8 cellular contexts compared by ENCODE assay signal in genomic region chr10:63521389-63522128, GRCh38. TPM values are rescaled to one million over a fixed set of nuclear protein-coding genes. Genes with fewer than 3 reads are reported as not detected.
DNase-seq lines count a peak whose midpoint lies in the region; ATAC-seq, FAIRE-seq and TF ChIP-seq lines count a peak whose summit lies in the region.

Gene REEP3 (plus strand): TSS chr10:63521401. CDS start chr10:63521546, 145 bp downstream.

- H3K9ac ChIP-seq in stomach smooth muscle (ENCODE audit: low read length in 2 of 2), result peak within 1 kb of the TSS; percentile 92 to 97

- H3K36me3 Mint-ChIP-seq in Calu3 (ENCODE audit: insufficient read depth, unreplicated experiment) (peaks cover 50% of the 10 kb centered on the region), nephron (ENCODE audit: low read depth) (peaks cover 34% of the 10 kb centered on the region)

- peak within 1 kb of the TSS; percentile 86 for H3K27ac Mint-ChIP-seq in Calu3 (ENCODE audit: unreplicated experiment)
- peak within 1 kb of the TSS; percentile 94 to 99 (median 94) for H3K27ac Mint-ChIP-seq in nephron

- TF ChIP-seq CTCF in Calu3 (IDR thresholded peaks at IDR 0.05; ENCODE audit: unreplicated experiment), result no peak
- TF ChIP-seq CTCF in fibroblast of pulmonary artery (IDR thresholded peaks at IDR 0.05; ENCODE audit: low read length, missing control alignments), result no peak
- no peak for TF ChIP-seq CTCF in nephron (IDR thresholded peaks at IDR 0.05; ENCODE audit: unreplicated experiment in 3 of 3)

- H3K4me3 ChIP-seq in fibroblast of pulmonary artery (replicated peaks; ENCODE audit: low read depth, low read length), result peak within 1 kb of the TSS; percentile 81
- peak within 1 kb of the TSS; percentile 86 to 97 for H3K4me3 ChIP-seq in stomach smooth muscle (ENCODE audit: low read length in 2 of 2)

- no peaks in the 10 kb centered on the region for H3K9me3 ChIP-seq in stomach smooth muscle (ENCODE audit: control insufficient read depth in 2 of 2, low read length in 2 of 2)

- CTCF ChIA-PET in Calu3 (lab: Charles Lee), result interaction anchor here (1.3 to 1.6 kb wide), 3 partner anchors 107 to 257 kb away, joined by 5 to 8 read pairs (median 5); no protein-coding TSS in a partner anchor

- no peaks in the 10 kb centered on the region for H3K27me3 Mint-ChIP-seq in Calu3 (ENCODE audit: unreplicated experiment)
- no peaks in the 10 kb centered on the region for H3K27me3 Mint-ChIP-seq in nephron (ENCODE audit: low read depth)

- peaks cover 26% of the 10 kb centered on the region for H3K4me1 ChIP-seq in stomach smooth muscle (ENCODE audit: control insufficient read depth, insufficient read depth, low read length)

- no peak for FAIRE-seq in RCC 7860 (lab: Jason Lieb, UNC)

- no peaks in the 10 kb centered on the region for H3K27me3 ChIP-seq in stomach smooth muscle (ENCODE audit: control insufficient read depth in 1 of 2, insufficient read depth in 2 of 2, low read length in 2 of 2)

- peak within 1 kb of the TSS; percentile 76 for H3K4me3 Mint-ChIP-seq in Calu3 (ENCODE audit: low read depth, unreplicated experiment)
- H3K4me3 Mint-ChIP-seq in nephron, result peak within 1 kb of the TSS; percentile 85 to 88 (median 88)

- ATAC-seq in GM19395 (IDR thresholded peaks at IDR 0.05; ENCODE audit: unreplicated experiment) (peak; percentile 76), HG03558 (IDR thresholded peaks at IDR 0.05; ENCODE audit: extremely low read depth, unreplicated experiment) (peak; percentile 41)

- H3K4me1 Mint-ChIP-seq in Calu3 (ENCODE audit: low read depth, unreplicated experiment) (peaks cover 50% of the 10 kb centered on the region), nephron (peaks cover 41% of the 10 kb centered on the region)

- intact Hi-C loops in Calu3 (cut with micrococcal nuclease; ENCODE audit: unreplicated experiment), result loop anchor here (5.0 kb wide), 2 partner anchors 106 to 254 kb away; no protein-coding TSS in a partner anchor

- H3K9me3 Mint-ChIP-seq in Calu3 (ENCODE audit: low read depth, unreplicated experiment) (no peaks in the 10 kb centered on the region), nephron (peaks cover 19% of the 10 kb centered on the region)

- DNase-seq in Calu3 (peak; percentile 66), RCC 7860 (ENCODE audit: low spot score) (peak; percentile 42), fibroblast of pulmonary artery (ENCODE audit: low read depth) (peak; percentile 74)
- peak; percentile 48 for DNase-seq in activated effector memory CD4-positive, alpha-beta T cell treated with Interleukin-2 at 50 U/mL for 16 hours

- peak within 1 kb of the TSS; percentile 89 for H3K27ac ChIP-seq in stomach smooth muscle (ENCODE audit: low read length)

- H3K36me3 ChIP-seq in stomach smooth muscle (ENCODE audit: control insufficient read depth in 2 of 2, insufficient read depth in 2 of 2, low read length in 2 of 2), result no peaks in the 10 kb centered on the region

- no TSS peak for BruUV-seq in Calu3 (replicated peaks; lab: Mats Ljungman, UMichigan)

RNA-seq across cellular contexts. Expression of gene REEP3, which starts in this region (rescaled TPM):
- 94.7 and 97.5 TPM in 2 replicates for total RNA-seq in Calu3 (2022)

Comparison
In these comparisons a context has a peak if more than half of its experiments do, and no peak if none do; other contexts are left out.
1. Peak in every context shown above with its lines: DNase-seq, ATAC-seq, H3K4me3 ChIP-seq and H3K27ac ChIP-seq.